ENCODE assay signal across 12 cellular contexts in genomic region chr3:104909721-104910120, GRCh38.
A peak's percentile ranks its signal among the peaks of the same experiment; 100 is the strongest.
DNase-seq lines count a peak whose midpoint lies in the region; ATAC-seq and TF ChIP-seq lines count a peak whose summit lies in the region.
"Had no signal": no experiment of that assay in that cellular context is flagged by ENCODE, and none has a peak within 500 bp of the region (broad histone marks: within the 10 kb centered on the region; RNA-seq: fewer than 3 reads in every experiment).

No MANE protein-coding gene starts in this region.

- TF ChIP-seq CTCF in brain (conservative IDR thresholded peaks at IDR 0.05): no peak

- H3K27me3 Mint-ChIP-seq in brain: peaks cover 3% of the 10 kb centered on the region

- H3K9ac ChIP-seq in neuronal stem cell (ENCODE audit: low read depth, low read length, poor library complexity): no peak overlapping the region

- no CpG with 5 or more reads among the region's 4 CpGs for whole genome bisulfite sequencing in neuronal stem cell (ENCODE audit: extremely low coverage in 2 of 2, insufficient read length in 2 of 2, insufficient replicate concordance in 1 of 2), 2 donors

- H3K4me3 Mint-ChIP-seq in brain: no peak overlapping the region
- H3K4me3 Mint-ChIP-seq: activated B cell treated with CpG ODN at 0.5 μM for 24 hours had no signal

- no peak overlapping the region for H3K4me2 ChIP-seq in neuronal stem cell (ENCODE audit: insufficient read depth, low read length, poor library complexity, severe bottlenecking)
- H3K4me2 ChIP-seq: A549 had no signal

- H2BK5ac ChIP-seq in neuronal stem cell (ENCODE audit: low read length): no peak overlapping the region

- no peak overlapping the region for H2BK15ac ChIP-seq in neuronal stem cell (ENCODE audit: low read length)

- no peak overlapping the region for H2BK12ac ChIP-seq in neuronal stem cell (ENCODE audit: low read length)

- H3K36me3 ChIP-seq in neuronal stem cell (replicated peaks in 1 of 2; ENCODE audit: control insufficient read depth in 2 of 2, insufficient read depth in 2 of 2, low read length in 2 of 2): no peaks in the 10 kb centered on the region
- H3K36me3 ChIP-seq: thoracic aorta had no signal

- H3K9me3 Mint-ChIP-seq in brain: peaks cover 3 to 11% (median 5%) of the 10 kb centered on the region in 5 experiments

- peak overlapping the region; percentile 27 to 93 (median 71) for H3K27ac Mint-ChIP-seq in brain
- H3K27ac Mint-ChIP-seq: activated B cell treated with CpG ODN at 0.5 μM for 24 hours had no signal

- no peaks in the 10 kb centered on the region for H3K9me3 ChIP-seq in neuronal stem cell (replicated peaks in 1 of 2; ENCODE audit: control insufficient read depth in 2 of 2, insufficient read depth in 1 of 2, low read depth in 1 of 2, low read length in 2 of 2)
- H3K9me3 ChIP-seq: A549, thoracic aorta had no signal

- ATAC-seq in HG02642 (IDR thresholded peaks at IDR 0.05; ENCODE audit: poor library complexity, unreplicated experiment): no peak
- no peak for ATAC-seq in GM21619 (IDR thresholded peaks at IDR 0.05; ENCODE audit: unreplicated experiment)
- ATAC-seq: A549 had no signal

- no peak overlapping the region for H3K23ac ChIP-seq in neuronal stem cell (ENCODE audit: low read depth, low read length, poor library complexity)

- H3K4me1 Mint-ChIP-seq in brain: peaks cover 22% of the 10 kb centered on the region
- H3K4me1 Mint-ChIP-seq: activated B cell treated with CpG ODN at 0.5 μM for 24 hours had no signal

- H4K8ac ChIP-seq in neuronal stem cell (ENCODE audit: low read depth, low read length): no peak overlapping the region

- H3K27ac ChIP-seq in neuronal stem cell (replicated peaks; ENCODE audit: low read length): no peak overlapping the region
- H3K27ac ChIP-seq: A549 had no signal

- H3K27me3 ChIP-seq in neuronal stem cell (ENCODE audit: control insufficient read depth in 3 of 3, insufficient read depth in 3 of 3, low read depth in 1 of 3, low read length in 3 of 3): no peaks in the 10 kb centered on the region

- H3K79me1 ChIP-seq in neuronal stem cell (ENCODE audit: low read depth, low read length): no peaks in the 10 kb centered on the region

- H2AFZ ChIP-seq in neuronal stem cell (ENCODE audit: low read length): peak overlapping the region; percentile 78

- H2AK5ac ChIP-seq in neuronal stem cell (ENCODE audit: low read depth, low read length): no peak overlapping the region

- H2BK120ac ChIP-seq in neuronal stem cell (ENCODE audit: low read depth, low read length): no peak overlapping the region

- H3K36me3 Mint-ChIP-seq in brain: no peaks in the 10 kb centered on the region

- H4K91ac ChIP-seq in neuronal stem cell (ENCODE audit: low read depth, low read length, poor library complexity): no peak overlapping the region

- H3K4ac ChIP-seq in neuronal stem cell (ENCODE audit: low read length): no peak overlapping the region

- H3K4me3 ChIP-seq in neuronal stem cell (ENCODE audit: low read length in 2 of 2): no peak overlapping the region
- H3K4me3 ChIP-seq: A549, thoracic aorta had no signal

- no peak overlapping the region for H3K14ac ChIP-seq in neuronal stem cell (ENCODE audit: low read length)

- H3K4me1 ChIP-seq in neuronal stem cell (ENCODE audit: control insufficient read depth in 2 of 2, insufficient read depth in 1 of 2, low read depth in 1 of 2, low read length in 2 of 2): peaks cover 1 to 5% of the 10 kb centered on the region in 2 donors
- H3K4me1 ChIP-seq: A549 had no signal

- H3K18ac ChIP-seq in neuronal stem cell (ENCODE audit: low read length): no peak overlapping the region

- DNase-seq in NCI-H1417 (lab: John Stamatoyannopoulos, UW): peak; percentile 2 to 43 (median 6)
- no peak for DNase-seq in NCI-H1417 treated with DMSO at 0.1 percent for 48 hours (lab: John Stamatoyannopoulos, UW)
- DNase-seq in NCI-H2029 treated with DMSO at 0.1 percent for 48 hours (lab: John Stamatoyannopoulos, UW): peak; percentile 77
- DNase-seq in neuronal stem cell (ENCODE audit: low spot score): no peak
- no peak for DNase-seq in NOMO-1 (lab: John Stamatoyannopoulos, UW; ENCODE audit: unreplicated experiment in 2 of 2)
- DNase-seq: activated B cell treated with CpG ODN at 0.5 μM for 24 hours; activated T-cell treated with anti-CD3 and anti-CD28 coated beads, Interleukin-2, amount 50 U/mL, for 1 hour had no signal

Comparison
In these comparisons a context has a peak if more than half of its experiments do, and no peak if none do; other contexts are left out.
1. DNase-seq: peak in NCI-H1417 (3 of 3) and NCI-H2029 treated with DMSO at 0.1 percent for 48 hours (single experiment); none in NCI-H1417 treated with DMSO at 0.1 percent for 48 hours (single experiment), neuronal stem cell (single experiment) and NOMO-1 (0 of 2).